In the genomic region with DNA sequence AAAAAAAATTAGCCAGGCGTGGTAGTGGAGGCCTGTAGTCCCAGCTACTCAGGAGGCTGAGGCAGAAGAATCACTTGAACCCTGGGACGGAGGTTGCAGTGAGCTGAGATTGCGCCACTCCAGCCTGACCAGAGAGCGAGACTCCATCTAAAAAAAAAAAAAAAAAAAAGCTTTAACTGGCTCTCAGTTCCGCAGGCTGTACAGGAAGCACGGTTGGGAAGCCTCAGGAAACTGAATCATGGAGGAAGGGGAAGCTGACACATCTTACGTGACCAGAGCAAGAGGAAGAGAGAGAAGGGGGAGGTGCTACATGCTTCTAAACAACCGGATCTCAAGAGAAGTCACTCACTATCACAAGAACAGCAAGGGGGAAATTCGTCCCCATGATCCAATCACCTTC, we compare ENCODE assay signal across 12 cellular contexts.
A peak's percentile ranks its signal among the peaks of the same experiment; 100 is the strongest.
DNase-seq lines count a peak whose midpoint lies in the region; ATAC-seq, FAIRE-seq and TF ChIP-seq lines count a peak whose summit lies in the region.
"Had no signal": no experiment of that assay in that cellular context is flagged by ENCODE, and none has a peak within 500 bp of the region (broad histone marks: within the 10 kb centered on the region; RNA-seq: fewer than 3 reads in every experiment).

No MANE protein-coding gene starts in this region.

- H3K27ac ChIP-seq in left ventricle myocardium inferior (replicated peaks) = no peak overlapping the region
- H3K27ac ChIP-seq: cardiac muscle cell had no signal

- no peaks in the 10 kb centered on the region for H3K9me3 ChIP-seq in left ventricle myocardium inferior (replicated peaks)
- no peaks in the 10 kb centered on the region for H3K9me3 ChIP-seq in T-helper 17 cell (ENCODE audit: control insufficient read depth, low read length, poor library complexity, severe bottlenecking)

- no peaks in the 10 kb centered on the region for H3K4me1 Mint-ChIP-seq in T-helper 17 cell

- FAIRE-seq in RCC 7860 (lab: Jason Lieb, UNC) = no peak
- FAIRE-seq: keratinocyte had no signal

- no peak overlapping the region for H3K4me3 ChIP-seq in left ventricle myocardium inferior
- H3K4me3 ChIP-seq: cardiac muscle cell had no signal

- intact Hi-C loops in left ventricle myocardium inferior (cut with micrococcal nuclease) = no loop called here

- ATAC-seq in HG03342 (IDR thresholded peaks at IDR 0.05; ENCODE audit: unreplicated experiment) = peak; percentile 61
- no peak for ATAC-seq in T-helper 17 cell
- ATAC-seq in HG02610 (IDR thresholded peaks at IDR 0.05; ENCODE audit: unreplicated experiment) = no peak

- no peak for TF ChIP-seq CTCF in left ventricle myocardium inferior (IDR thresholded peaks at IDR 0.05; ENCODE audit: borderline replicate concordance)

- peak; percentile 67 to 77 for DNase-seq in AML-193 (lab: John Stamatoyannopoulos, UW)
- DNase-seq in RCC 7860 (ENCODE audit: low spot score) = peak; percentile 40
- DNase-seq in left ventricle myocardium inferior = peak; percentile 10
- no peak for DNase-seq in T-helper 17 cell
- DNase-seq in activated CD8-positive, alpha-beta memory T cell treated with anti-CD3 and anti-CD28 coated beads, Interleukin-2, amount 50 U/mL, for 48 hours = no peak
- no peak for DNase-seq in AG08396 (ENCODE audit: low spot score)
- DNase-seq: T-helper 2 cell had no signal

- H3K27me3 ChIP-seq in left ventricle myocardium inferior (ENCODE audit: low read depth) = no peaks in the 10 kb centered on the region
- H3K27me3 ChIP-seq: cardiac muscle cell had no signal

- H3K27ac Mint-ChIP-seq in T-helper 17 cell = no peak overlapping the region
- H3K27ac Mint-ChIP-seq: activated T-helper 1 cell treated with anti-CD3 and anti-CD28 coated beads, Interleukin-12 subunit alpha, Interleukin-12 subunit beta, Interleukin-2, Interleukin-4 antibody, amounts not matched to agents 30 ng/mL and 10 ng/mL and 1 ng/mL, durations not matched to agents 14 hours and 24 hours and 36 hours had no signal

- no peaks in the 10 kb centered on the region for H3K27me3 Mint-ChIP-seq in T-helper 17 cell

- no peak overlapping the region for H3K4me3 Mint-ChIP-seq in T-helper 17 cell
- H3K4me3 Mint-ChIP-seq: activated T-helper 1 cell treated with anti-CD3 and anti-CD28 coated beads, Interleukin-12 subunit alpha, Interleukin-12 subunit beta, Interleukin-2, Interleukin-4 antibody, amounts not matched to agents 30 ng/mL and 10 ng/mL and 1 ng/mL, durations not matched to agents 14 hours and 24 hours and 36 hours had no signal

- H3K4me1 ChIP-seq in left ventricle myocardium inferior = no peaks in the 10 kb centered on the region

- H3K36me3 ChIP-seq in left ventricle myocardium inferior = no peaks in the 10 kb centered on the region
- H3K36me3 ChIP-seq: cardiac muscle cell had no signal

- H3K36me3 Mint-ChIP-seq in T-helper 17 cell (ENCODE audit: low read depth) = no peaks in the 10 kb centered on the region

Comparison
In these comparisons a context has a peak if more than half of its experiments do, and no peak if none do; other contexts are left out.
1. DNase-seq: peak in AML-193 (2 of 2), RCC 7860 (single experiment) and left ventricle myocardium inferior (single experiment); none in T-helper 17 cell (0 of 3), activated CD8-positive, alpha-beta memory T cell treated with anti-CD3 and anti-CD28 coated beads, Interleukin-2, amount 50 U/mL, for 48 hours (single experiment) and AG08396 (single experiment).